ENCODE assay signal across 16 cellular contexts in genomic region chr1:2344744-2345296, GRCh38. TPM values are rescaled to one million over a fixed set of nuclear protein-coding genes. Genes with fewer than 3 reads are reported as not detected.
A peak's percentile ranks its signal among the peaks of the same experiment; 100 is the strongest.
DNase-seq lines count a peak whose midpoint lies in the region; ATAC-seq and TF ChIP-seq lines count a peak whose summit lies in the region.
"Had no signal": no experiment of that assay in that cellular context is flagged by ENCODE, and none has a peak within 500 bp of the region (broad histone marks: within the 10 kb centered on the region; RNA-seq: fewer than 3 reads in every experiment).

No MANE protein-coding gene starts in this region.

- H3K4me1 ChIP-seq in right atrium auricular region, result no peaks in the 10 kb centered on the region
- no peaks in the 10 kb centered on the region for H3K4me1 ChIP-seq in right cardiac atrium (ENCODE audit: control insufficient read depth, insufficient read depth, low read length)
- no peaks in the 10 kb centered on the region for H3K4me1 ChIP-seq in osteoblast (ENCODE audit: insufficient read depth, low read length)
- no peaks in the 10 kb centered on the region for H3K4me1 ChIP-seq in aorta (ENCODE audit: control insufficient read depth in 1 of 2, insufficient read depth in 2 of 2, low read length in 2 of 2)

- H3K27me3 ChIP-seq in right atrium auricular region (no peaks in the 10 kb centered on the region), right cardiac atrium (ENCODE audit: control insufficient read depth, insufficient read depth) (no peaks in the 10 kb centered on the region), osteoblast (ENCODE audit: insufficient read depth, low read length) (no peaks in the 10 kb centered on the region), aorta (ENCODE audit: control insufficient read depth in 1 of 2, insufficient read depth in 2 of 2, low read length in 1 of 2) (no peaks in the 10 kb centered on the region)

- WGBS in right cardiac atrium, result 94% methylated on average over 29 of the region's 29 CpGs
- 94% methylated on average over 29 of the region's 29 CpGs for WGBS in aorta, 2 donors

- H3K4me3 ChIP-seq in right atrium auricular region, result no peak overlapping the region
- H3K4me3 ChIP-seq in right cardiac atrium (ENCODE audit: low read length), result no peak overlapping the region
- no peak overlapping the region for H3K4me3 ChIP-seq in osteoblast (ENCODE audit: insufficient read depth, low read length)
- H3K4me3 ChIP-seq in aorta (ENCODE audit: low read length in 2 of 2), result no peak overlapping the region
- H3K4me3 ChIP-seq: K562 had no signal

- TF ChIP-seq CTCF in right atrium auricular region (IDR thresholded peaks at IDR 0.05) (no peak), osteoblast (IDR thresholded peaks at IDR 0.05; ENCODE audit: extremely low read depth, low read depth, low read length) (no peak)

- H2AFZ ChIP-seq in osteoblast (ENCODE audit: low read length), result no peak overlapping the region

- H4K20me1 ChIP-seq in osteoblast (ENCODE audit: insufficient read depth, low read length), result no peaks in the 10 kb centered on the region

- no peak overlapping the region for H3K27ac ChIP-seq in right atrium auricular region
- no peak overlapping the region for H3K27ac ChIP-seq in right cardiac atrium (ENCODE audit: low read length)
- no peak overlapping the region for H3K27ac ChIP-seq in osteoblast (ENCODE audit: low read depth, low read length)
- no peak overlapping the region for H3K27ac ChIP-seq in aorta (ENCODE audit: low read depth in 1 of 2, low read length in 2 of 2)

- no peak for ATAC-seq in Right ventricle myocardium superior (ENCODE audit: poor library complexity)
- ATAC-seq in right cardiac atrium, result peak in 1 of 2 donors; percentile 4
- ATAC-seq in aorta (ENCODE audit: low FRiP score), result no peak
- no peak for ATAC-seq in GM18858 (IDR thresholded peaks at IDR 0.05; ENCODE audit: unreplicated experiment)
- ATAC-seq: CD8-positive, alpha-beta T cell had no signal

- peak; percentile 22 for DNase-seq in Right ventricle myocardium superior
- DNase-seq in right atrium auricular region (ENCODE audit: low spot score), result no peak
- peak in 2 of 3 donors; percentile 25 to 41 for DNase-seq in right cardiac atrium
- peak; percentile 42 for DNase-seq in osteoblast (ENCODE audit: insufficient read length, low spot score, missing footprints)
- peak; percentile 24 to 66 for DNase-seq in aorta
- DNase-seq in hippocampal formation (lab: John Stamatoyannopoulos, UW), result no peak
- DNase-seq in amniotic stem cell (lab: John Stamatoyannopoulos, UW), result no peak
- DNase-seq: 8988T; CD8-positive, alpha-beta T cell; DND-41; NCI-H146; NCI-H2107; NCI-H2227 treated with DMSO at 0.1 percent for 48 hours; NCI-H524 treated with DMSO at 0.1 percent for 48 hours had no signal

- H3K36me3 ChIP-seq in right atrium auricular region (no peaks in the 10 kb centered on the region), osteoblast (ENCODE audit: insufficient read depth, low read length) (no peaks in the 10 kb centered on the region), aorta (ENCODE audit: control insufficient read depth in 1 of 2, insufficient read depth in 2 of 2, low read length in 1 of 2) (no peaks in the 10 kb centered on the region)

- no peaks in the 10 kb centered on the region for H3K79me2 ChIP-seq in osteoblast (ENCODE audit: insufficient read depth, low read length)

- no peaks in the 10 kb centered on the region for H3K9me3 ChIP-seq in right atrium auricular region
- H3K9me3 ChIP-seq in right cardiac atrium (ENCODE audit: control insufficient read depth, low read length), result no peaks in the 10 kb centered on the region
- H3K9me3 ChIP-seq in osteoblast (ENCODE audit: low read depth, low read length), result no peaks in the 10 kb centered on the region
- H3K9me3 ChIP-seq in aorta (ENCODE audit: control insufficient read depth, low read length), result no peaks in the 10 kb centered on the region

- intact Hi-C loops in Right ventricle myocardium superior (cut with DNase I), result no loop called here
- intact Hi-C loops in right cardiac atrium (cut with DNase I), result no loop called here
- intact Hi-C loops in aorta (cut with DNase I), result no loop called here

- H3K4me2 ChIP-seq in osteoblast (ENCODE audit: insufficient read depth, low read length), result no peak overlapping the region

RNA-seq across cellular contexts. Expression of gene MORN1, which starts 46.5 kb away (rescaled TPM):
- 5.0 TPM for total RNA-seq in Right ventricle myocardium superior
- 1 to 10 TPM; 2.2 to 3.8 TPM for total RNA-seq in right atrium auricular region
- total RNA-seq in right cardiac atrium, result 1 to 10 TPM; 3.2 to 5.1 (median 4.2) TPM
- polyA plus RNA-seq in right cardiac atrium, result 4.1 TPM
- total RNA-seq in osteoblast, result 12.4 and 13.4 TPM in 2 replicates
- total RNA-seq in aorta, result 10 to 100 TPM in 1 of 2 donors, 1 to 10 TPM in 1; 4.7 to 12.0 TPM
- polyA plus RNA-seq in aorta, result 1 to 10 TPM in 1 of 2 donors, under 1 TPM in 1; 0.50 to 9.0 TPM

RNA-seq across cellular contexts. Expression of gene RER1, which starts 46.8 kb away (rescaled TPM):
- 81.8 TPM for total RNA-seq in Right ventricle myocardium superior
- total RNA-seq in right atrium auricular region, result 10 to 100 TPM; 38.8 to 47.2 TPM
- 10 to 100 TPM; 83.6 to 93.9 (median 89.6) TPM for total RNA-seq in right cardiac atrium
- polyA plus RNA-seq in right cardiac atrium, result 50.3 TPM
- 77.8 and 95.2 TPM in 2 replicates for total RNA-seq in osteoblast
- total RNA-seq in aorta, result 10 to 100 TPM; 91.0 to 99.8 TPM
- polyA plus RNA-seq in aorta, result 10 to 100 TPM; 41.1 to 75.8 TPM

Comparison
In these comparisons a context has a peak if more than half of its experiments do, and no peak if none do; other contexts are left out.
1. DNase-seq: peak in Right ventricle myocardium superior (single experiment), right cardiac atrium (2 of 3), osteoblast (single experiment) and aorta (2 of 2); none in right atrium auricular region (single experiment), hippocampal formation (0 of 2) and amniotic stem cell (single experiment).